1 cellular context compared by ENCODE assay signal in genomic region chr2:196171248-196171871, GRCh38.
A peak's percentile ranks its signal among the peaks of the same experiment; 100 is the strongest.
TF ChIP-seq lines count a peak whose summit lies in the region.

Gene STK17B, minus strand, starts transcription at chr2:196171578. Its CDS starts 8,195 bp downstream, at chr2:196163383.

TF ChIP-seq in K562, 482 proteins besides CTCF, POLR2A, EP300 and RAD21 (continued from another document):
- TF ChIP-seq SFPQ (IDR thresholded peaks at IDR 0.05; ENCODE audit: low read depth, low read length) (no peak), ZSCAN29 (IDR thresholded peaks at IDR 0.05) (no peak), ZFP30 (CRISPR knock-in tag; IDR thresholded peaks at IDR 0.05; ENCODE audit: borderline replicate concordance) (no peak), PTTG1 (tag; IDR thresholded peaks at IDR 0.05; ENCODE audit: low read depth) (no peak), ILF3 (IDR thresholded peaks at IDR 0.05; ENCODE audit: borderline replicate concordance) (no peak), CEBPB (tag; IDR thresholded peaks at IDR 0.05) (no peak), NCOA2 (IDR thresholded peaks at IDR 0.05; ENCODE audit: partially characterized antibody in 2 of 2) (no peak), TCFL5 (CRISPR knock-in tag; conservative IDR thresholded peaks at IDR 0.05) (no peak), PCBP1 (IDR thresholded peaks at IDR 0.05; ENCODE audit: low read depth, low read length, poor library complexity, severe bottlenecking) (no peak), NFYB (IDR thresholded peaks at IDR 0.05; ENCODE audit: extremely low read depth, insufficient read length) (peak; percentile 27), E2F1 (CRISPR knock-in tag; IDR thresholded peaks at IDR 0.05) (no peak), RBBP5 (IDR thresholded peaks at IDR 0.05; ENCODE audit: borderline replicate concordance, insufficient read depth, low read length, poor library complexity, severe bottlenecking) (peak; percentile 92), TCF7L2 (IDR thresholded peaks at IDR 0.05; ENCODE audit: low read depth, low read length) (no peak), ZNF239 (CRISPR knock-in tag; IDR thresholded peaks at IDR 0.05) (no peak), ARID2 (IDR thresholded peaks at IDR 0.05) (no peak), NFE2 (IDR thresholded peaks at IDR 0.05; ENCODE audit: low read depth) (no peak), TAF1 (IDR thresholded peaks at IDR 0.05; ENCODE audit: control insufficient read depth, extremely low read depth, insufficient read depth, low read length, severe bottlenecking) (peak; percentile 98), MLX (CRISPR knock-in tag; conservative IDR thresholded peaks at IDR 0.05) (no peak), HEY1 (CRISPR knock-in tag; IDR thresholded peaks at IDR 0.05; ENCODE audit: borderline replicate concordance) (no peak), SIN3B (IDR thresholded peaks at IDR 0.05; ENCODE audit: low read depth) (no peak), NELFE (IDR thresholded peaks at IDR 0.05; ENCODE audit: insufficient read depth, insufficient read length) (no peak), TSHZ1 (CRISPR knock-in tag; IDR thresholded peaks at IDR 0.05) (no peak), CBX1 (IDR thresholded peaks at IDR 0.05; ENCODE audit: low read depth) (peak; percentile 79; the same call in 1 of the 2 replicates), ETV6 (IDR thresholded peaks at IDR 0.05; ENCODE audit: borderline replicate concordance in 1 of 2, low read depth in 2 of 2, low read length in 1 of 2) (no peak), ETV6 (CRISPR knock-in tag; IDR thresholded peaks at IDR 0.05; ENCODE audit: borderline replicate concordance) (no peak)
TF ChIP-seq in K562: peak in this region for 81.
